Comparison of ENCODE assay signal across 8 cellular contexts in the genomic region with DNA sequence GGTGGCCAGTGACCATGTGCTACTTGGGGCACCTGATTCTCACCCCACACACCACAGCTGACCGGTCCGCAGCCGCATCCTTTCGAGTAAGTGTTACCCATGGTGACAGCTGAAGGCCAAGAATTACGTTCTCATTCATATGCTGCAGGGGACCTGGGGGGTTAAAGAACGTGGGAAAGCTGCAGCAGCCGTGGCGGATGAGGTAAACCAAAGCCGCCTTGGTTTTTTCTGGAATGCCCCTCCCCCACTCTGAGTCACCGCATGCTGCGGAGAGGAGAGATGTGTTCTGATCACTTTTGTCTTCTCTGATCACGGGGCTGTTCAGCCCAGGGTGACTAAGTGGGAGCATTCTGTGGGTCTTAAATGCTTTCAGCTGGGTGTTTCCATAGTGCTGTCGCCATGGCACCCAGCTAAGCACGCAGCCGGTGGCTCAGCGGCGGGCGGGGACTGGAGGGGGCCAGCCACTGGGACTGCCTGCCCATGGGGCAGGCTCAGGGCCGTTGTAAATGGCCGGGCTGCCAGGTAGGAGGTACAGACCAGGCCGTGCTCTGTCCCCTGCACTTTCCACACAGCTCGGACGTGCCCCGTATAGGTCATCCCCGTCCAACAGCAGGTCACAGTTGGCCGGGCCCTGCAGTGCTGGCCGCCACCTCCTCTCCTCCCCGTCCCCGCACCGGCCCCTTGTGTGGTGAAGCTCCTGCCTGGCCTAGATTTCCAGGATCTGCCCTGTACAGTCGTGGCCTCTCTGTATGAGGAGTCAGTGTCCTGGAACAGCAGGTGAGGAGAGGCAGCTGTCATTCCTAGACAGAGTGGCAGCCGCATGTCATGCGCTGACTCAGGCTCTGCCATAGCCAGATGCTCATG.
DNase-seq lines count a peak whose midpoint lies in the region; ATAC-seq and TF ChIP-seq lines count a peak whose summit lies in the region.

No MANE protein-coding gene starts in this region.

- H2AFZ ChIP-seq in hepatocyte = no peak overlapping the region

- H3K27me3 ChIP-seq in hepatocyte (no peaks in the 10 kb centered on the region), uterus (no peaks in the 10 kb centered on the region)

- no peaks in the 10 kb centered on the region for H3K36me3 ChIP-seq in hepatocyte (replicated peaks; ENCODE audit: insufficient read depth, low read depth)
- H3K36me3 ChIP-seq in uterus = no peaks in the 10 kb centered on the region

- ATAC-seq in GM21526 (IDR thresholded peaks at IDR 0.05; ENCODE audit: low FRiP score, unreplicated experiment) = no peak

- no peaks in the 10 kb centered on the region for H3K79me2 ChIP-seq in hepatocyte

- H3K27ac ChIP-seq in hepatocyte (peak overlapping the region; percentile 86), uterus (peak overlapping the region; percentile 83 to 84)

- H3K4me2 ChIP-seq in hepatocyte = peak overlapping the region; percentile 63

- no peaks in the 10 kb centered on the region for H4K20me1 ChIP-seq in hepatocyte (ENCODE audit: insufficient read depth, poor library complexity, severe bottlenecking)

- no peaks in the 10 kb centered on the region for H3K9me2 ChIP-seq in hepatocyte (replicated peaks; ENCODE audit: insufficient read depth)

- TF ChIP-seq POLR2A in uterus (IDR thresholded peaks at IDR 0.05) = no peak

- intact Hi-C loops in uterus (cut with DNase I; ENCODE audit: low total_unique reads) = loop anchor here (5.0 to 10.0 kb wide), 2 partner anchors 73 to 690 kb away; no protein-coding TSS in a partner anchor

- WGBS in hepatocyte (ENCODE audit: low lambda C conversion rate, missing lambda C conversion rate) = 22% methylated on average over 33 of the region's 33 CpGs

- no peak overlapping the region for H3K4me3 ChIP-seq in hepatocyte
- no peak overlapping the region for H3K4me3 ChIP-seq in retinal pigment epithelial cell (ENCODE audit: low read length)
- no peak overlapping the region for H3K4me3 ChIP-seq in uterus

- DNase-seq in Caki2 (ENCODE audit: low read depth) = peak; percentile 100
- DNase-seq in NCI-H1092 (lab: John Stamatoyannopoulos, UW) = peak; percentile 78
- DNase-seq in T-helper 1 cell = peak; percentile 55 to 88 (median 74)
- DNase-seq in amniotic stem cell (lab: John Stamatoyannopoulos, UW) = peak; percentile 98
- DNase-seq in hepatocyte (ENCODE audit: low spot score) = peak; percentile 95
- DNase-seq in retinal pigment epithelial cell (ENCODE audit: low read depth) = peak; percentile 100
- peak; percentile 90 to 92 for DNase-seq in uterus

- H3K4me1 ChIP-seq in hepatocyte (ENCODE audit: insufficient read depth) (peaks cover 52% of the 10 kb centered on the region), uterus (peaks cover 20 to 36% of the 10 kb centered on the region in 2 donors)

- in situ Hi-C loops in Caki2 (cut with HindIII; ENCODE audit: low pct_unique_long_range_greater_than_20kb, low sequenced_read_pairs) = no loop called here

- H3K9me3 ChIP-seq in hepatocyte (ENCODE audit: low read depth) (no peaks in the 10 kb centered on the region), uterus (no peaks in the 10 kb centered on the region)

- no peak for TF ChIP-seq CTCF in hepatocyte (IDR thresholded peaks at IDR 0.05; ENCODE audit: poor library complexity)
- no peak for TF ChIP-seq CTCF in retinal pigment epithelial cell (conservative IDR thresholded peaks at IDR 0.05; ENCODE audit: low read depth, low read length)
- no peak for TF ChIP-seq CTCF in uterus (IDR thresholded peaks at IDR 0.05)
